In the genomic region with DNA sequence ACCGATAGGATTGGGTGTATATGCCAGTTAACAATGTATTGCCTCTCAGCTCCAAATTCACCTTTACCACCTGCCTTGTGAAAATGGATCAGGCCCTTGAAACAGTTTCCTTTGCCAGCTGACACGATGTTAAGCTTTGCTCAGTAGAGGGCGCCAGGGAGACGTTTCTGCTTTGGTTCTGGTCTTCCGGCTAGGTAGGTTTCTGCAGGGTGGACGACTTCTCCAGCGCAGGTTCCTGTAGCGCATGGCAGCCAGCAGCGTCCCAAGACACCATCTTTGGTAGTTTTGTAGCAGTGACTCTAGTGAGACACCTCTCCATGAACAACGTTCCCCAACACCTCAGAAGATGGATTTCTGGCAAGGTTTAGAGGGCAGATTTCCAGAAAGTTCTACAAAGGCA, we compare ENCODE assay signal across 11 cellular contexts.
DNase-seq lines count a peak whose midpoint lies in the region; ATAC-seq and TF ChIP-seq lines count a peak whose summit lies in the region.
"Had no signal": no experiment of that assay in that cellular context is flagged by ENCODE, and none has a peak within 500 bp of the region (broad histone marks: within the 10 kb centered on the region; RNA-seq: fewer than 3 reads in every experiment).

No MANE protein-coding gene starts in this region.

- TF ChIP-seq RAD21 in Ishikawa (IDR thresholded peaks at IDR 0.05; ENCODE audit: low read depth): peak; percentile 15; the same call in 1 of the 2 replicates

- no peak for TF ChIP-seq EP300 in Ishikawa (IDR thresholded peaks at IDR 0.05; ENCODE audit: borderline replicate concordance)

- DNase-seq in activated CD8-positive, alpha-beta memory T cell treated with anti-CD3 and anti-CD28 coated beads, Interleukin-2, amount 50 U/mL, for 48 hours: peak; percentile 59
- DNase-seq in activated CD8-positive, alpha-beta memory T cell treated with anti-CD3 and anti-CD28 coated beads for 24 hours: no peak
- DNase-seq in brain microvascular endothelial cell (no peak), substantia nigra (lab: John Stamatoyannopoulos, UW) (no peak), GOT3 (lab: John Stamatoyannopoulos, UW) (no peak)
- DNase-seq in stimulated activated CD4-positive, alpha-beta T cell treated with anti-CD3 and anti-CD28 coated beads, Interleukin-15, amount 100 ng/mL, for 24 hours: peak; percentile 48
- DNase-seq: activated effector memory CD4-positive, alpha-beta T cell treated with Interleukin-2 at 50 U/mL for 16 hours; hypothalamus; transverse colon had no signal

- no peak overlapping the region for H3K4me3 ChIP-seq in brain microvascular endothelial cell (ENCODE audit: low read depth, low read length)
- H3K4me3 ChIP-seq: transverse colon had no signal

- in situ Hi-C loops in brain microvascular endothelial cell (cut with HindIII; ENCODE audit: low pct_ligation_motif_present, low sequenced_read_pairs): no loop called here

- no peak for ATAC-seq in GM21367 (IDR thresholded peaks at IDR 0.05; ENCODE audit: unreplicated experiment)

- H3K27me3 ChIP-seq in brain microvascular endothelial cell (replicated peaks): no peaks in the 10 kb centered on the region

- no peaks in the 10 kb centered on the region for H3K36me3 ChIP-seq in brain microvascular endothelial cell (replicated peaks)
- H3K36me3 ChIP-seq: transverse colon had no signal

- H3K27ac ChIP-seq in brain microvascular endothelial cell (no peak overlapping the region), substantia nigra (ENCODE audit: low read depth, low read length, poor library complexity, severe bottlenecking) (no peak overlapping the region)
- H3K27ac ChIP-seq: transverse colon had no signal

- TF ChIP-seq CTCF in brain microvascular endothelial cell (IDR thresholded peaks at IDR 0.05; ENCODE audit: low read depth, low read length, missing control alignments): peak; percentile 57

TF ChIP-seq in Ishikawa, 13 proteins besides CTCF, POLR2A, EP300 and RAD21:
- TF ChIP-seq, protein P1, sequence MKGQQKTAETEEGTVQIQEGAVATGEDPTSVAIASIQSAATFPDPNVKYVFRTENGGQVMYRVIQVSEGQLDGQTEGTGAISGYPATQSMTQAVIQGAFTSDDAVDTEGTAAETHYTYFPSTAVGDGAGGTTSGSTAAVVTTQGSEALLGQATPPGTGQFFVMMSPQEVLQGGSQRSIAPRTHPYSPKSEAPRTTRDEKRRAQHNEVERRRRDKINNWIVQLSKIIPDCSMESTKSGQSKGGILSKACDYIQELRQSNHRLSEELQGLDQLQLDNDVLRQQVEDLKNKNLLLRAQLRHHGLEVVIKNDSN (IDR thresholded peaks at IDR 0.05): no peak
- TF ChIP-seq TAF1 (IDR thresholded peaks at IDR 0.05; ENCODE audit: low read depth) (no peak), CREB1 (IDR thresholded peaks at IDR 0.05; ENCODE audit: low read depth) (no peak), TCF12 (IDR thresholded peaks at IDR 0.05; ENCODE audit: low read depth) (no peak), TEAD4 (IDR thresholded peaks at IDR 0.05) (no peak), CEBPB (IDR thresholded peaks at IDR 0.05) (no peak)

Comparison
In these comparisons a context has a peak if more than half of its experiments do, and no peak if none do; other contexts are left out.
1. DNase-seq: peak in activated CD8-positive, alpha-beta memory T cell treated with anti-CD3 and anti-CD28 coated beads, Interleukin-2, amount 50 U/mL, for 48 hours (single experiment) and stimulated activated CD4-positive, alpha-beta T cell treated with anti-CD3 and anti-CD28 coated beads, Interleukin-15, amount 100 ng/mL, for 24 hours (single experiment); none in activated CD8-positive, alpha-beta memory T cell treated with anti-CD3 and anti-CD28 coated beads for 24 hours (single experiment), brain microvascular endothelial cell (single experiment), substantia nigra (0 of 49) and GOT3 (single experiment).